ENCODE assay signal across 19 cellular contexts in the genomic region with DNA sequence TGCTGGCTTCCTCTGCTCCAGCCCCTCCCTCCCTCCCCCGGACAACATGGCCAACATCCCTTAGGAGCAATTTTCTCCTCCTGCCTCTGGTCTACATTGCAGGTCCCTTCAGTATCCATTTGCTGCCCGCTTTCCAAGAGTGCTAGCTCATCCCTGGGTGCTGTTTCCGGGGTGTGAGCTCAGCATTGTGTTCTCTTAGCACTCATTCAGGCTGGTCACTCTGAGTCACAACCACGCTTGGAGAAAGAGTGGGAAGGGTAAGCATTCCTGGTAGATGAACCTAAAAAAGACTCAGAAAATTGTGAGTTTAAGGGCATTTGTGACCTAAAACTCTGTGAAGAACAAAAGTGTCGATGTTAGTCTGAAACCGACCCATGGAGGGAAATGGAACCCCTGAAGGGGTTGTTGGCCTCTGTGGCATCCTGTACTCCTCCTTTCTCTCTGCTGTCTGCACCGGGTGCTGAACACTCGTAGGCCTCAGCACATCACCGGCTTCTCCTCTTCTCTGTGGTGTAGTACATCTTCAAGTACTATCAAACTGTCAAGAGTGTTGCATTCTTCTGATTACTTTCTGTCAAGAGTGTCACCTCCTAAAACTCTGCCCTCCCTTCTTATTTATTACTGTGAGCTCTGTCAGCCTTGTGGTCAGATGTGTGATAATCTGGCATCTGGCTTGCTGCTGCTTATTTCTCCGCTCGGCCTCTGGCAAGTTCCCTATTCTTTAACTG.
DNase-seq lines count a peak whose midpoint lies in the region; ATAC-seq and TF ChIP-seq lines count a peak whose summit lies in the region.
"Had no signal": no experiment of that assay in that cellular context is flagged by ENCODE, and none has a peak within 500 bp of the region (broad histone marks: within the 10 kb centered on the region; RNA-seq: fewer than 3 reads in every experiment).

No MANE protein-coding gene starts in this region.

- H3K27me3 Mint-ChIP-seq in WTC11 (ENCODE audit: low read depth) (no peaks in the 10 kb centered on the region), nephron progenitor cell (ENCODE audit: low read depth, poor library complexity) (no peaks in the 10 kb centered on the region)
- H3K27me3 Mint-ChIP-seq: effector memory CD8-positive, alpha-beta T cell had no signal

- TF ChIP-seq POLR2A in esophagus muscularis mucosa (IDR thresholded peaks at IDR 0.05; ENCODE audit: low read depth) = no peak

- H3K27me3 ChIP-seq in esophagus muscularis mucosa = no peaks in the 10 kb centered on the region
- H3K27me3 ChIP-seq: BLaER1, cardiac muscle cell had no signal

- H3K9me3 ChIP-seq in esophagus muscularis mucosa = peaks cover 0 to 4% (median 0%) of the 10 kb centered on the region in 4 donors
- H3K9me3 ChIP-seq: BLaER1 had no signal

- no peak overlapping the region for H3K27ac ChIP-seq in esophagus muscularis mucosa (replicated peaks in 1 of 4)
- H3K27ac ChIP-seq: BLaER1, cardiac muscle cell, skin epidermis had no signal

- H3K4me3 Mint-ChIP-seq in WTC11 = no peak overlapping the region
- no peak overlapping the region for H3K4me3 Mint-ChIP-seq in nephron progenitor cell
- H3K4me3 Mint-ChIP-seq: effector memory CD8-positive, alpha-beta T cell; natural killer cell had no signal

- DNase-seq in GDM1 (lab: John Stamatoyannopoulos, UW) (peak; percentile 59), M059J (ENCODE audit: low read depth) (peak; percentile 11), WTC11 (ENCODE audit: low spot score) (no peak), nephron progenitor cell (peak; percentile 25), esophagus muscularis mucosa (ENCODE audit: extremely low spot score) (no peak), NOMO-1 treated with DMSO at 0.1 percent for 48 hours (lab: John Stamatoyannopoulos, UW; ENCODE audit: unreplicated experiment) (no peak)
- DNase-seq: activated naive CD4-positive, alpha-beta T cell treated with Interleukin-2 at 50 U/mL for 16 hours; effector memory CD8-positive, alpha-beta T cell; left cardiac atrium; natural killer cell; NCI-H1436; NCI-H510A had no signal

- no peaks in the 10 kb centered on the region for H3K4me1 ChIP-seq in esophagus muscularis mucosa
- H3K4me1 ChIP-seq: BLaER1 had no signal

- H3K4me3 ChIP-seq in esophagus muscularis mucosa = no peak overlapping the region
- H3K4me3 ChIP-seq: BLaER1, cardiac muscle cell, skin epidermis had no signal

- H3K36me3 Mint-ChIP-seq in WTC11 (no peaks in the 10 kb centered on the region), nephron progenitor cell (ENCODE audit: low read depth) (no peaks in the 10 kb centered on the region)

- ATAC-seq in WTC11 = peak; percentile 46
- ATAC-seq in HG03045 (IDR thresholded peaks at IDR 0.05; ENCODE audit: unreplicated experiment) = no peak
- no peak for ATAC-seq in HG03039 (IDR thresholded peaks at IDR 0.05; ENCODE audit: unreplicated experiment)
- ATAC-seq: effector memory CD8-positive, alpha-beta T cell; HepG2; left cardiac atrium; natural killer cell; Right ventricle myocardium inferior had no signal

- H3K4me1 Mint-ChIP-seq in WTC11 = peaks cover 17% of the 10 kb centered on the region
- peaks cover 54% of the 10 kb centered on the region for H3K4me1 Mint-ChIP-seq in nephron progenitor cell
- H3K4me1 Mint-ChIP-seq: natural killer cell had no signal

- TF ChIP-seq EP300 in esophagus muscularis mucosa (IDR thresholded peaks at IDR 0.05) = no peak

- intact Hi-C loops in esophagus muscularis mucosa (cut with DNase I) = no loop called here

- CTCF ChIA-PET in WTC11 (lab: Charles Lee) = no interaction called here

- H3K27ac Mint-ChIP-seq in WTC11 (no peak overlapping the region), nephron progenitor cell (peak overlapping the region; percentile 96)
- H3K27ac Mint-ChIP-seq: effector memory CD8-positive, alpha-beta T cell; natural killer cell had no signal

- TF ChIP-seq CTCF in WTC11 (IDR thresholded peaks at IDR 0.05) = no peak
- no peak for TF ChIP-seq CTCF in nephron progenitor cell (IDR thresholded peaks at IDR 0.05)
- TF ChIP-seq CTCF in esophagus muscularis mucosa (IDR thresholded peaks at IDR 0.05) = no peak

- no peaks in the 10 kb centered on the region for H3K36me3 ChIP-seq in esophagus muscularis mucosa
- H3K36me3 ChIP-seq: BLaER1, cardiac muscle cell had no signal

- H3K9me3 Mint-ChIP-seq in WTC11 (0 out of 2 replicates have a peak, but pooled peaks cover 1% of the 10 kb centered on the region), nephron progenitor cell (no peaks in the 10 kb centered on the region)

- WGBS in esophagus muscularis mucosa = 49% methylated on average over 11 of the region's 11 CpGs

- POLR2A ChIA-PET in WTC11 (lab: Charles Lee) = no interaction called here

TF ChIP-seq in WTC11, 78 proteins besides CTCF, POLR2A, EP300 and RAD21 (continues in another document):
- TF ChIP-seq, protein P1, sequence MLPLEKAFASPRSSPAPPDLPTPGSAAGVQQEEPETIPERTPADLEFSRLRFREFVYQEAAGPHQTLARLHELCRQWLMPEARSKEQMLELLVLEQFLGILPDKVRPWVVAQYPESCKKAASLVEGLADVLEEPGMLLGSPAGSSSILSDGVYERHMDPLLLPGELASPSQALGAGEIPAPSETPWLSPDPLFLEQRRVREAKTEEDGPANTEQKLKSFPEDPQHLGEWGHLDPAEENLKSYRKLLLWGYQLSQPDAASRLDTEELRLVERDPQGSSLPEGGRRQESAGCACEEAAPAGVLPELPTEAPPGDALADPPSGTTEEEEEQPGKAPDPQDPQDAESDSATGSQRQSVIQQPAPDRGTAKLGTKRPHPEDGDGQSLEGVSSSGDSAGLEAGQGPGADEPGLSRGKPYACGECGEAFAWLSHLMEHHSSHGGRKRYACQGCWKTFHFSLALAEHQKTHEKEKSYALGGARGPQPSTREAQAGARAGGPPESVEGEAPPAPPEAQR (CRISPR knock-in tag; IDR thresholded peaks at IDR 0.05) = no peak
- TF ChIP-seq ZNF219 (CRISPR knock-in tag; IDR thresholded peaks at IDR 0.05; ENCODE audit: borderline replicate concordance) = no peak
- TF ChIP-seq, protein P2, sequence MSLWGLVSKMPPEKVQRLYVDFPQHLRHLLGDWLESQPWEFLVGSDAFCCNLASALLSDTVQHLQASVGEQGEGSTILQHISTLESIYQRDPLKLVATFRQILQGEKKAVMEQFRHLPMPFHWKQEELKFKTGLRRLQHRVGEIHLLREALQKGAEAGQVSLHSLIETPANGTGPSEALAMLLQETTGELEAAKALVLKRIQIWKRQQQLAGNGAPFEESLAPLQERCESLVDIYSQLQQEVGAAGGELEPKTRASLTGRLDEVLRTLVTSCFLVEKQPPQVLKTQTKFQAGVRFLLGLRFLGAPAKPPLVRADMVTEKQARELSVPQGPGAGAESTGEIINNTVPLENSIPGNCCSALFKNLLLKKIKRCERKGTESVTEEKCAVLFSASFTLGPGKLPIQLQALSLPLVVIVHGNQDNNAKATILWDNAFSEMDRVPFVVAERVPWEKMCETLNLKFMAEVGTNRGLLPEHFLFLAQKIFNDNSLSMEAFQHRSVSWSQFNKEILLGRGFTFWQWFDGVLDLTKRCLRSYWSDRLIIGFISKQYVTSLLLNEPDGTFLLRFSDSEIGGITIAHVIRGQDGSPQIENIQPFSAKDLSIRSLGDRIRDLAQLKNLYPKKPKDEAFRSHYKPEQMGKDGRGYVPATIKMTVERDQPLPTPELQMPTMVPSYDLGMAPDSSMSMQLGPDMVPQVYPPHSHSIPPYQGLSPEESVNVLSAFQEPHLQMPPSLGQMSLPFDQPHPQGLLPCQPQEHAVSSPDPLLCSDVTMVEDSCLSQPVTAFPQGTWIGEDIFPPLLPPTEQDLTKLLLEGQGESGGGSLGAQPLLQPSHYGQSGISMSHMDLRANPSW (CRISPR knock-in tag; conservative IDR thresholded peaks at IDR 0.05; ENCODE audit: low read depth) = no peak
- TF ChIP-seq, protein P3, sequence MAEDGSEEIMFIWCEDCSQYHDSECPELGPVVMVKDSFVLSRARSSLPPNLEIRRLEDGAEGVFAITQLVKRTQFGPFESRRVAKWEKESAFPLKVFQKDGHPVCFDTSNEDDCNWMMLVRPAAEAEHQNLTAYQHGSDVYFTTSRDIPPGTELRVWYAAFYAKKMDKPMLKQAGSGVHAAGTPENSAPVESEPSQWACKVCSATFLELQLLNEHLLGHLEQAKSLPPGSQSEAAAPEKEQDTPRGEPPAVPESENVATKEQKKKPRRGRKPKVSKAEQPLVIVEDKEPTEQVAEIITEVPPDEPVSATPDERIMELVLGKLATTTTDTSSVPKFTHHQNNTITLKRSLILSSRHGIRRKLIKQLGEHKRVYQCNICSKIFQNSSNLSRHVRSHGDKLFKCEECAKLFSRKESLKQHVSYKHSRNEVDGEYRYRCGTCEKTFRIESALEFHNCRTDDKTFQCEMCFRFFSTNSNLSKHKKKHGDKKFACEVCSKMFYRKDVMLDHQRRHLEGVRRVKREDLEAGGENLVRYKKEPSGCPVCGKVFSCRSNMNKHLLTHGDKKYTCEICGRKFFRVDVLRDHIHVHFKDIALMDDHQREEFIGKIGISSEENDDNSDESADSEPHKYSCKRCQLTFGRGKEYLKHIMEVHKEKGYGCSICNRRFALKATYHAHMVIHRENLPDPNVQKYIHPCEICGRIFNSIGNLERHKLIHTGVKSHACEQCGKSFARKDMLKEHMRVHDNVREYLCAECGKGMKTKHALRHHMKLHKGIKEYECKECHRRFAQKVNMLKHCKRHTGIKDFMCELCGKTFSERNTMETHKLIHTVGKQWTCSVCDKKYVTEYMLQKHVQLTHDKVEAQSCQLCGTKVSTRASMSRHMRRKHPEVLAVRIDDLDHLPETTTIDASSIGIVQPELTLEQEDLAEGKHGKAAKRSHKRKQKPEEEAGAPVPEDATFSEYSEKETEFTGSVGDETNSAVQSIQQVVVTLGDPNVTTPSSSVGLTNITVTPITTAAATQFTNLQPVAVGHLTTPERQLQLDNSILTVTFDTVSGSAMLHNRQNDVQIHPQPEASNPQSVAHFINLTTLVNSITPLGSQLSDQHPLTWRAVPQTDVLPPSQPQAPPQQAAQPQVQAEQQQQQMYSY (CRISPR knock-in tag; IDR thresholded peaks at IDR 0.05) = no peak
- TF ChIP-seq FOXP1 (CRISPR knock-in tag; IDR thresholded peaks at IDR 0.05; ENCODE audit: borderline replicate concordance) = no peak
- TF ChIP-seq, protein P4, sequence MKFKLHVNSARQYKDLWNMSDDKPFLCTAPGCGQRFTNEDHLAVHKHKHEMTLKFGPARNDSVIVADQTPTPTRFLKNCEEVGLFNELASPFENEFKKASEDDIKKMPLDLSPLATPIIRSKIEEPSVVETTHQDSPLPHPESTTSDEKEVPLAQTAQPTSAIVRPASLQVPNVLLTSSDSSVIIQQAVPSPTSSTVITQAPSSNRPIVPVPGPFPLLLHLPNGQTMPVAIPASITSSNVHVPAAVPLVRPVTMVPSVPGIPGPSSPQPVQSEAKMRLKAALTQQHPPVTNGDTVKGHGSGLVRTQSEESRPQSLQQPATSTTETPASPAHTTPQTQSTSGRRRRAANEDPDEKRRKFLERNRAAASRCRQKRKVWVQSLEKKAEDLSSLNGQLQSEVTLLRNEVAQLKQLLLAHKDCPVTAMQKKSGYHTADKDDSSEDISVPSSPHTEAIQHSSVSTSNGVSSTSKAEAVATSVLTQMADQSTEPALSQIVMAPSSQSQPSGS (CRISPR knock-in tag; IDR thresholded peaks at IDR 0.05; ENCODE audit: borderline replicate concordance, low read depth) = no peak

Comparison
In these comparisons a context has a peak if more than half of its experiments do, and no peak if none do; other contexts are left out.
1. DNase-seq: peak in GDM1 (single experiment), M059J (single experiment) and nephron progenitor cell (single experiment); none in WTC11 (single experiment), esophagus muscularis mucosa (single experiment) and NOMO-1 treated with DMSO at 0.1 percent for 48 hours (single experiment).